In genomic region chr3:119257111-119257510, GRCh38 we compare ENCODE assay signal across 1 cellular context.
TF ChIP-seq lines count a peak whose summit lies in the region.

No MANE protein-coding gene starts in this region.

TF ChIP-seq in H1, 55 proteins besides CTCF, POLR2A, EP300 and RAD21:
- no peak for TF ChIP-seq GTF2F1 (IDR thresholded peaks at IDR 0.05; ENCODE audit: borderline replicate concordance, low read depth, low read length)
- no peak for TF ChIP-seq TCF12 (IDR thresholded peaks at IDR 0.05; ENCODE audit: low read depth, low read length)
- no peak for TF ChIP-seq E2F6 (IDR thresholded peaks at IDR 0.05)
